In the genomic region with DNA sequence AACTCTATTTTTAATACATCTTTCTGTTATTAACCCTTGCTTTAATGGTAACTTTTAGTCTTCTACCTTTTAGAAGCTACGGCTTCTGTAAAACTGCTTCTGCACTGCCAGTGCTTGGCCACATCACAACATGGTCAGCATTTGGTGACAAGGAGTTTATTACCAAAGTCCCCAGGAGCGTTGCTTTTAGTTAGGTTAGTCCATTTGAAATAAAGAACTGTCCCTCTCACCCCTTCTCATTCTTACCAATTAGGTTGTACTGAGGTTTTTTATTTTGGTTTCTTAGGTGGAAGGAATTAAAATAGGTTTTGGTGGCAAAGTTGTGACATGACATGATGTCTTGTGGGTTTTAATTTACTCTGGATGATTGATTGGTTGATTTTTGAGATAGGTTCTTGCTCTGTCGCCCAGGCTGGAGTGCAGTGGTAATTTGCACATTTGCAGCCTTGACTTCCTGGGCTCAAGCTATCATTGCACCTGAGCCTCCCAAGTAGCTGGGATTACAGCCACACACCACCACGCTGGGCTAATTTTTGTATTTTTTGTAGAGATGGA, we compare ENCODE assay signal across 8 cellular contexts. TPM values are rescaled to one million over a fixed set of nuclear protein-coding genes. Genes with fewer than 3 reads are reported as not detected.
DNase-seq lines count a peak whose midpoint lies in the region; ATAC-seq and TF ChIP-seq lines count a peak whose summit lies in the region.

No MANE protein-coding gene starts in this region.

- H3K4me1 ChIP-seq in breast epithelium, result peaks cover 0 to 21% of the 10 kb centered on the region in 2 donors
- peaks cover 2% of the 10 kb centered on the region for H3K4me1 ChIP-seq in mesendoderm (ENCODE audit: control insufficient read depth, low read depth, low read length)
- H3K4me1 ChIP-seq in upper lobe of left lung, result peaks cover 29 to 58% (median 43%) of the 10 kb centered on the region in 4 donors

- H3K9me3 Mint-ChIP-seq in activated naive CD4-positive, alpha-beta T cell treated with anti-CD3 and anti-CD28 coated beads, Interleukin-2, amount 50 U/mL, for 24 hours, result no peaks in the 10 kb centered on the region

- WGBS in mesendoderm (ENCODE audit: extremely low coverage, insufficient coverage, low lambda C conversion rate), result no CpG with 5 or more reads among the region's 4 CpGs
- WGBS in upper lobe of left lung, 2 donors, result 35% methylated on average over 4 of the region's 4 CpGs

- peak in 1 of 2 donors; percentile 22 for ATAC-seq in upper lobe of left lung (ENCODE audit: low FRiP score in 2 of 2)
- no peak for ATAC-seq in HG02763 (IDR thresholded peaks at IDR 0.05; ENCODE audit: unreplicated experiment)
- ATAC-seq in HG02571 (IDR thresholded peaks at IDR 0.05; ENCODE audit: unreplicated experiment), result no peak

- intact Hi-C loops in breast epithelium (cut with DNase I; ENCODE audit: low total_unique reads), result no loop called here

- no peak overlapping the region for H2BK120ac ChIP-seq in mesendoderm (ENCODE audit: low read depth, low read length)

- H3K9ac ChIP-seq in mesendoderm (ENCODE audit: low read length), result peak overlapping the region; percentile 34

- H3K27ac Mint-ChIP-seq in activated naive CD4-positive, alpha-beta T cell treated with anti-CD3 and anti-CD28 coated beads, Interleukin-2, amount 50 U/mL, for 24 hours, result no peak overlapping the region

- peak overlapping the region; percentile 52 for H3K4me3 Mint-ChIP-seq in activated naive CD4-positive, alpha-beta T cell treated with anti-CD3 and anti-CD28 coated beads, Interleukin-2, amount 50 U/mL, for 24 hours

- no peaks in the 10 kb centered on the region for H3K9me3 ChIP-seq in breast epithelium
- H3K9me3 ChIP-seq in upper lobe of left lung, result no peaks in the 10 kb centered on the region

- H3K27me3 Mint-ChIP-seq in activated naive CD4-positive, alpha-beta T cell treated with anti-CD3 and anti-CD28 coated beads, Interleukin-2, amount 50 U/mL, for 24 hours, result no peaks in the 10 kb centered on the region

- H3K23ac ChIP-seq in mesendoderm (ENCODE audit: low read length), result no peak overlapping the region

- H3K4me3 ChIP-seq in breast epithelium (peak overlapping the region; percentile 35 to 52 (median 43)), mesendoderm (ENCODE audit: low read length) (no peak overlapping the region), upper lobe of left lung (peak overlapping the region; percentile 21 to 44 (median 34))

- no peak overlapping the region for H3K18ac ChIP-seq in mesendoderm (ENCODE audit: low read length)

- no peak overlapping the region for H4K5ac ChIP-seq in mesendoderm (ENCODE audit: low read length)

- no peak for TF ChIP-seq EP300 in upper lobe of left lung (IDR thresholded peaks at IDR 0.05)

- H3K27ac ChIP-seq in breast epithelium (peak overlapping the region; percentile 85 to 93), mesendoderm (ENCODE audit: low read depth, low read length) (no peak overlapping the region), upper lobe of left lung (peak overlapping the region; percentile 74 to 87 (median 82))

- H3K79me2 ChIP-seq in mesendoderm (ENCODE audit: control insufficient read depth, insufficient read depth, low read length), result peaks cover 58% of the 10 kb centered on the region

- H3K27me3 ChIP-seq in breast epithelium (no peaks in the 10 kb centered on the region), mesendoderm (ENCODE audit: insufficient read depth, low read length, poor library complexity) (no peaks in the 10 kb centered on the region), upper lobe of left lung (no peaks in the 10 kb centered on the region)

- peaks cover 4% of the 10 kb centered on the region for H3K36me3 Mint-ChIP-seq in activated naive CD4-positive, alpha-beta T cell treated with anti-CD3 and anti-CD28 coated beads, Interleukin-2, amount 50 U/mL, for 24 hours

- H4K8ac ChIP-seq in mesendoderm (ENCODE audit: low read depth, low read length), result no peak overlapping the region

- TF ChIP-seq POLR2A in breast epithelium (IDR thresholded peaks at IDR 0.05) (no peak), upper lobe of left lung (IDR thresholded peaks at IDR 0.05) (no peak)

- TF ChIP-seq CTCF in breast epithelium (IDR thresholded peaks at IDR 0.05) (peak in 2 of 3 donors; percentile 13 to 16), upper lobe of left lung (IDR thresholded peaks at IDR 0.05) (peak in 1 of 6 experiments; percentile 23)

- H3K36me3 ChIP-seq in breast epithelium (no peaks in the 10 kb centered on the region), mesendoderm (ENCODE audit: control insufficient read depth, insufficient read depth, low read length) (no peaks in the 10 kb centered on the region), upper lobe of left lung (peaks cover 0 to 3% (median 0%) of the 10 kb centered on the region in 4 donors)

- DNase-seq in activated naive CD4-positive, alpha-beta T cell treated with Interleukin-2 at 50 U/mL for 16 hours, result no peak
- no peak for DNase-seq in breast epithelium (ENCODE audit: low spot score in 2 of 2)
- DNase-seq in mesendoderm, result no peak
- no peak for DNase-seq in upper lobe of left lung
- DNase-seq in NCI-H1105 (lab: John Stamatoyannopoulos, UW), result no peak

- H2BK15ac ChIP-seq in mesendoderm (replicated peaks; ENCODE audit: low read depth), result no peak overlapping the region

- H3K4me1 Mint-ChIP-seq in activated naive CD4-positive, alpha-beta T cell treated with anti-CD3 and anti-CD28 coated beads, Interleukin-2, amount 50 U/mL, for 24 hours, result peaks cover 61% of the 10 kb centered on the region

- peaks cover 8% of the 10 kb centered on the region for H3K79me1 ChIP-seq in mesendoderm (ENCODE audit: low read length)

- peak overlapping the region; percentile 34 for H3K56ac ChIP-seq in mesendoderm (ENCODE audit: low read length)

- peak overlapping the region; percentile 17 for H3K4me2 ChIP-seq in mesendoderm (ENCODE audit: low read length)

- no peak overlapping the region for H2BK5ac ChIP-seq in mesendoderm (ENCODE audit: low read length)

- no peak overlapping the region for H2AK5ac ChIP-seq in mesendoderm (ENCODE audit: low read length)

- no peak overlapping the region for H3K4ac ChIP-seq in mesendoderm (ENCODE audit: low read depth, low read length)

RNA-seq across cellular contexts. Expression of gene SPEN, which starts 39.2 kb away (rescaled TPM):
- total RNA-seq in breast epithelium, result 10 to 100 TPM; 46.9 to 56.6 (median 51.2) TPM
- 15.8 TPM for polyA plus RNA-seq in mesendoderm (2013, experiment 1 of 2)
- 15.8 TPM for polyA plus RNA-seq in mesendoderm (2013, experiment 2 of 2)
- total RNA-seq in upper lobe of left lung, result 10 to 100 TPM; 41.5 to 73.3 (median 51.3) TPM
